ENCODE assay signal across 17 cellular contexts in genomic region chr10:35460852-35461460, GRCh38.
DNase-seq lines count a peak whose midpoint lies in the region; ATAC-seq lines count a peak whose summit lies in the region.
"Had no signal": no experiment of that assay in that cellular context is flagged by ENCODE, and none has a peak within 500 bp of the region (broad histone marks: within the 10 kb centered on the region; RNA-seq: fewer than 3 reads in every experiment).

No MANE protein-coding gene starts in this region.

- no peaks in the 10 kb centered on the region for H3K27me3 Mint-ChIP-seq in stimulated activated naive CD8-positive, alpha-beta T cell treated with anti-CD3 and anti-CD28 coated beads, Interleukin-15, Interleukin-2, amounts not matched to agents 100 ng/mL and 50 ng/mL, for 24 hours
- H3K27me3 Mint-ChIP-seq in activated T-helper 1 cell treated with anti-CD3 and anti-CD28 coated beads, Interleukin-12 subunit alpha, Interleukin-12 subunit beta, Interleukin-2, Interleukin-4 antibody, amounts not matched to agents 30 ng/mL and 10 ng/mL and 1 ng/mL, durations not matched to agents 14 hours and 24 hours and 36 hours (ENCODE audit: insufficient read depth) = no peaks in the 10 kb centered on the region
- peaks cover 0 to 3% (median 0%) of the 10 kb centered on the region in 3 donors for H3K27me3 Mint-ChIP-seq in immature natural killer cell (ENCODE audit: low read depth in 3 of 3)
- H3K27me3 Mint-ChIP-seq: stimulated activated naive CD8-positive, alpha-beta T cell treated with anti-CD3 and anti-CD28 coated beads, Interleukin-15, amount 100 ng/mL, for 72 hours had no signal

- intact Hi-C loops in activated T-helper 1 cell treated with anti-CD3 and anti-CD28 coated beads, Interleukin-12 subunit alpha, Interleukin-12 subunit beta, Interleukin-2, Interleukin-4 antibody, amounts not matched to agents 30 ng/mL and 10 ng/mL and 1 ng/mL, durations not matched to agents 14 hours and 24 hours and 36 hours (cut with micrococcal nuclease) = no loop called here

- H3K4me3 Mint-ChIP-seq in stimulated activated naive CD8-positive, alpha-beta T cell treated with anti-CD3 and anti-CD28 coated beads, Interleukin-15, Interleukin-2, amounts not matched to agents 100 ng/mL and 50 ng/mL, for 24 hours = no peak overlapping the region
- H3K4me3 Mint-ChIP-seq in activated T-helper 1 cell treated with anti-CD3 and anti-CD28 coated beads, Interleukin-12 subunit alpha, Interleukin-12 subunit beta, Interleukin-2, Interleukin-4 antibody, amounts not matched to agents 30 ng/mL and 10 ng/mL and 1 ng/mL, durations not matched to agents 14 hours and 24 hours and 36 hours = no peak overlapping the region
- peak overlapping the region in 1 of 5 donors; percentile 15 for H3K4me3 Mint-ChIP-seq in immature natural killer cell
- H3K4me3 Mint-ChIP-seq: stimulated activated naive CD8-positive, alpha-beta T cell treated with anti-CD3 and anti-CD28 coated beads, Interleukin-15, amount 100 ng/mL, for 72 hours had no signal

- no peak for ATAC-seq in stimulated activated naive CD8-positive, alpha-beta T cell treated with anti-CD3 and anti-CD28 coated beads, Interleukin-15, Interleukin-2, amounts not matched to agents 100 U/mL and 50 U/mL, for 24 hours
- ATAC-seq in HG03520 (IDR thresholded peaks at IDR 0.05; ENCODE audit: unreplicated experiment) (no peak), HG03432 (IDR thresholded peaks at IDR 0.05; ENCODE audit: unreplicated experiment) (no peak), GM18909 (IDR thresholded peaks at IDR 0.05; ENCODE audit: poor library complexity, unreplicated experiment) (no peak)
- ATAC-seq: stimulated activated naive CD8-positive, alpha-beta T cell treated with anti-CD3 and anti-CD28 coated beads, Interleukin-15, amount 100 ng/mL, for 72 hours had no signal

- peaks cover 13% of the 10 kb centered on the region for H3K4me1 Mint-ChIP-seq in stimulated activated naive CD8-positive, alpha-beta T cell treated with anti-CD3 and anti-CD28 coated beads, Interleukin-15, Interleukin-2, amounts not matched to agents 100 ng/mL and 50 ng/mL, for 24 hours (ENCODE audit: low read depth)
- H3K4me1 Mint-ChIP-seq in activated T-helper 1 cell treated with anti-CD3 and anti-CD28 coated beads, Interleukin-12 subunit alpha, Interleukin-12 subunit beta, Interleukin-2, Interleukin-4 antibody, amounts not matched to agents 30 ng/mL and 10 ng/mL and 1 ng/mL, durations not matched to agents 14 hours and 24 hours and 36 hours (ENCODE audit: low read depth) = peaks cover 55% of the 10 kb centered on the region
- peaks cover 0 to 5% of the 10 kb centered on the region in 2 donors for H3K4me1 Mint-ChIP-seq in immature natural killer cell

- H3K27ac Mint-ChIP-seq in stimulated activated naive CD8-positive, alpha-beta T cell treated with anti-CD3 and anti-CD28 coated beads, Interleukin-15, Interleukin-2, amounts not matched to agents 100 ng/mL and 50 ng/mL, for 24 hours = peak overlapping the region; percentile 6
- H3K27ac Mint-ChIP-seq in activated T-helper 1 cell treated with anti-CD3 and anti-CD28 coated beads, Interleukin-12 subunit alpha, Interleukin-12 subunit beta, Interleukin-2, Interleukin-4 antibody, amounts not matched to agents 30 ng/mL and 10 ng/mL and 1 ng/mL, durations not matched to agents 14 hours and 24 hours and 36 hours = peak overlapping the region; percentile 5
- H3K27ac Mint-ChIP-seq in immature natural killer cell = peak overlapping the region in 5 of 6 donors; percentile 12 to 76 (median 36)

- DNase-seq in stimulated activated naive CD8-positive, alpha-beta T cell treated with anti-CD3 and anti-CD28 coated beads, Interleukin-15, Interleukin-2, amounts not matched to agents 100 U/mL and 50 U/mL, for 24 hours = no peak
- DNase-seq in activated T-helper 1 cell treated with anti-CD3 and anti-CD28 coated beads, Interleukin-12 subunit alpha, Interleukin-12 subunit beta, Interleukin-2, Interleukin-4 antibody, amounts not matched to agents 30 ng/mL and 10 ng/mL and 1 ng/mL, durations not matched to agents 14 hours and 24 hours and 36 hours (ENCODE audit: low spot score) = no peak
- DNase-seq in immature natural killer cell = no peak
- DNase-seq in UCSD-AML1 (lab: John Stamatoyannopoulos, UW; ENCODE audit: unreplicated experiment) = no peak
- DNase-seq: activated gamma-delta T cell; Calu3; effector CD8-positive, alpha-beta T cell; hippocampal formation; Kasumi-1; kidney glomerular epithelial cell; NCI-H1436; NCI-H345; stimulated activated naive CD8-positive, alpha-beta T cell treated with anti-CD3 and anti-CD28 coated beads, Interleukin-15, amount 100 ng/mL, for 72 hours had no signal

- no peaks in the 10 kb centered on the region for H3K9me3 Mint-ChIP-seq in stimulated activated naive CD8-positive, alpha-beta T cell treated with anti-CD3 and anti-CD28 coated beads, Interleukin-15, Interleukin-2, amounts not matched to agents 100 ng/mL and 50 ng/mL, for 24 hours
- no peaks in the 10 kb centered on the region for H3K9me3 Mint-ChIP-seq in activated T-helper 1 cell treated with anti-CD3 and anti-CD28 coated beads, Interleukin-12 subunit alpha, Interleukin-12 subunit beta, Interleukin-2, Interleukin-4 antibody, amounts not matched to agents 30 ng/mL and 10 ng/mL and 1 ng/mL, durations not matched to agents 14 hours and 24 hours and 36 hours
- no peaks in the 10 kb centered on the region for H3K9me3 Mint-ChIP-seq in immature natural killer cell
- H3K9me3 Mint-ChIP-seq: stimulated activated naive CD8-positive, alpha-beta T cell treated with anti-CD3 and anti-CD28 coated beads, Interleukin-15, amount 100 ng/mL, for 72 hours had no signal

- H3K36me3 Mint-ChIP-seq in stimulated activated naive CD8-positive, alpha-beta T cell treated with anti-CD3 and anti-CD28 coated beads, Interleukin-15, Interleukin-2, amounts not matched to agents 100 ng/mL and 50 ng/mL, for 24 hours (ENCODE audit: low read depth) = no peaks in the 10 kb centered on the region
- H3K36me3 Mint-ChIP-seq in activated T-helper 1 cell treated with anti-CD3 and anti-CD28 coated beads, Interleukin-12 subunit alpha, Interleukin-12 subunit beta, Interleukin-2, Interleukin-4 antibody, amounts not matched to agents 30 ng/mL and 10 ng/mL and 1 ng/mL, durations not matched to agents 14 hours and 24 hours and 36 hours (ENCODE audit: low read depth) = no peaks in the 10 kb centered on the region
- no peaks in the 10 kb centered on the region for H3K36me3 Mint-ChIP-seq in immature natural killer cell
